1 cellular context compared by ENCODE assay signal in genomic region chr2:43524180-43524965, GRCh38.
TF ChIP-seq lines count a peak whose summit lies in the region.

No MANE protein-coding gene starts in this region.

TF ChIP-seq in H1, 55 proteins besides CTCF, POLR2A, EP300 and RAD21 (continued from another document):
- no peak for TF ChIP-seq ASH2L (IDR thresholded peaks at IDR 0.05; ENCODE audit: low read length)
- TF ChIP-seq CREB1 (IDR thresholded peaks at IDR 0.05): no peak
- TF ChIP-seq TBP (IDR thresholded peaks at IDR 0.05; ENCODE audit: low read depth, low read length): no peak
- TF ChIP-seq POLR2AphosphoS5 (IDR thresholded peaks at IDR 0.05; ENCODE audit: low read depth, low read length): no peak
- TF ChIP-seq KDM5A (IDR thresholded peaks at IDR 0.05; ENCODE audit: low read length): no peak
- TF ChIP-seq KDM4A (IDR thresholded peaks at IDR 0.05; ENCODE audit: low read depth, low read length, severe bottlenecking): no peak
- TF ChIP-seq HDAC6 (IDR thresholded peaks at IDR 0.05; ENCODE audit: low read depth, low read length): no peak
